In genomic region chrX:148422531-148422930, GRCh38 we compare ENCODE assay signal across 19 cellular contexts.
A peak's percentile ranks its signal among the peaks of the same experiment; 100 is the strongest.
DNase-seq lines count a peak whose midpoint lies in the region; TF ChIP-seq lines count a peak whose summit lies in the region.
"Had no signal": no experiment of that assay in that cellular context is flagged by ENCODE, and none has a peak within 500 bp of the region (broad histone marks: within the 10 kb centered on the region; RNA-seq: fewer than 3 reads in every experiment).

No MANE protein-coding gene starts in this region.

- no peak overlapping the region for H3K9ac ChIP-seq in mammary epithelial cell (ENCODE audit: insufficient read depth, low read length)

- peaks cover 6% of the 10 kb centered on the region for H3K4me1 ChIP-seq in mammary epithelial cell (ENCODE audit: insufficient read depth, low read length)
- H3K4me1 ChIP-seq: SJSA1 had no signal

- no peaks in the 10 kb centered on the region for H3K79me2 ChIP-seq in mammary epithelial cell (ENCODE audit: insufficient read depth, low read length)

- no peak overlapping the region for H3K27ac ChIP-seq in mammary epithelial cell (ENCODE audit: insufficient read depth, low read depth, low read length)
- H3K27ac ChIP-seq: 22Rv1, RWPE1, SJSA1 had no signal

- H3K36me3 ChIP-seq in mammary epithelial cell (ENCODE audit: insufficient read depth, low read length) = no peaks in the 10 kb centered on the region
- H3K36me3 ChIP-seq: SJSA1 had no signal

- TF ChIP-seq CTCF in mammary epithelial cell (conservative IDR thresholded peaks at IDR 0.05 in 1 of 2, IDR thresholded peaks at IDR 0.05 in 1 of 2; ENCODE audit: extremely low read depth in 1 of 2, insufficient read depth in 1 of 2, low read depth in 1 of 2, low read length in 2 of 2) = no peak

- WGBS in mammary epithelial cell (ENCODE audit: low coverage, missing lambda C conversion rate) = 37% methylated on average over 4 of the region's 4 CpGs

- in situ Hi-C loops in mammary epithelial cell (cut with MboI; ENCODE audit: low sequenced_read_pairs in 2 of 2) = no loop called here

- CTCF ChIA-PET in mammary epithelial cell (lab: Charles Lee; ENCODE audit: low non-redundant PET) = no interaction called here
- CTCF ChIA-PET in HEK293T (lab: Yijun Ruan, JAX) = no interaction called here

- dilution Hi-C loops in mammary epithelial cell (cut with HindIII; ENCODE audit: low sequenced_read_pairs) = no loop called here

- POLR2A ChIA-PET in HEK293T (lab: Yijun Ruan, JAX) = no interaction called here

- H3K4me2 ChIP-seq in mammary epithelial cell (ENCODE audit: insufficient read depth, low read depth, low read length) = no peak overlapping the region

- peaks cover 2% of the 10 kb centered on the region for H3K9me3 ChIP-seq in mammary epithelial cell (replicated peaks; ENCODE audit: insufficient read depth, low read length)
- H3K9me3 ChIP-seq: SJSA1 had no signal

- no peaks in the 10 kb centered on the region for H4K20me1 ChIP-seq in mammary epithelial cell (ENCODE audit: insufficient read depth, low read length)

- BruUV-seq in mammary epithelial cell (replicated peaks; lab: Mats Ljungman, UMichigan) = no TSS peak

- no peak overlapping the region for H2AFZ ChIP-seq in mammary epithelial cell (ENCODE audit: low read depth, low read length)

- intact Hi-C loops in mammary epithelial cell (cut with micrococcal nuclease) = no loop called here

- H3K4me3 ChIP-seq in mammary epithelial cell (replicated peaks in 1 of 3; ENCODE audit: insufficient read depth in 1 of 3, low read depth in 2 of 3, low read length in 3 of 3) = no peak overlapping the region
- H3K4me3 ChIP-seq: SJSA1 had no signal

- peak; percentile 1 to 5 for DNase-seq in NCI-H524 (lab: John Stamatoyannopoulos, UW)
- no peak for DNase-seq in NCI-H524 treated with DMSO at 0.1 percent for 48 hours (lab: John Stamatoyannopoulos, UW)
- DNase-seq in HT1080 (ENCODE audit: low read depth) = peak; percentile 75
- peak; percentile 83 for DNase-seq in mammary epithelial cell
- peak; percentile 81 for DNase-seq in myocyte (ENCODE audit: low read depth)
- DNase-seq in iPS-NIHi7 (ENCODE audit: extremely low spot score) = no peak
- no peak for DNase-seq in HEK293T (ENCODE audit: extremely low spot score)
- no peak for DNase-seq in amygdala (lab: John Stamatoyannopoulos, UW)
- DNase-seq: C1 segment of cervical spinal cord, DMS 273 treated with DMSO at 0.1 percent for 48 hours, GF-D8, HFFc6, NCI-H187 treated with DMSO at 0.1 percent for 48 hours, NCI-H2171, NCI-H446, NCI-H774 had no signal

- H3K27me3 ChIP-seq in mammary epithelial cell (ENCODE audit: insufficient read depth, low read length) = no peaks in the 10 kb centered on the region
- H3K27me3 ChIP-seq: SJSA1 had no signal

TF ChIP-seq in HEK293T, 16 proteins besides CTCF, POLR2A, EP300 and RAD21:
- TF ChIP-seq NFRKB (IDR thresholded peaks at IDR 0.05) (no peak), ELF4 (IDR thresholded peaks at IDR 0.05) (no peak), FOXK2 (IDR thresholded peaks at IDR 0.05) (no peak), SP1 (IDR thresholded peaks at IDR 0.05) (no peak), ARNT (IDR thresholded peaks at IDR 0.05) (no peak), ZNF384 (IDR thresholded peaks at IDR 0.05) (no peak), FOXA1 (IDR thresholded peaks at IDR 0.05) (no peak), LEF1 (IDR thresholded peaks at IDR 0.05; ENCODE audit: borderline replicate concordance) (no peak), TARDBP (IDR thresholded peaks at IDR 0.05) (no peak), L3MBTL2 (conservative IDR thresholded peaks at IDR 0.05) (no peak), BHLHE40 (IDR thresholded peaks at IDR 0.05; ENCODE audit: borderline replicate concordance) (no peak), SUZ12 (IDR thresholded peaks at IDR 0.05) (no peak), CTBP1 (IDR thresholded peaks at IDR 0.05; ENCODE audit: borderline replicate concordance) (no peak), HDGF (IDR thresholded peaks at IDR 0.05; ENCODE audit: borderline replicate concordance) (no peak), FOXM1 (IDR thresholded peaks at IDR 0.05; ENCODE audit: borderline replicate concordance) (no peak)
- TF ChIP-seq, protein P1, sequence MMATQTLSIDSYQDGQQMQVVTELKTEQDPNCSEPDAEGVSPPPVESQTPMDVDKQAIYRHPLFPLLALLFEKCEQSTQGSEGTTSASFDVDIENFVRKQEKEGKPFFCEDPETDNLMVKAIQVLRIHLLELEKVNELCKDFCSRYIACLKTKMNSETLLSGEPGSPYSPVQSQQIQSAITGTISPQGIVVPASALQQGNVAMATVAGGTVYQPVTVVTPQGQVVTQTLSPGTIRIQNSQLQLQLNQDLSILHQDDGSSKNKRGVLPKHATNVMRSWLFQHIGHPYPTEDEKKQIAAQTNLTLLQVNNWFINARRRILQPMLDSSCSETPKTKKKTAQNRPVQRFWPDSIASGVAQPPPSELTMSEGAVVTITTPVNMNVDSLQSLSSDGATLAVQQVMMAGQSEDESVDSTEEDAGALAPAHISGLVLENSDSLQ (IDR thresholded peaks at IDR 0.05) = no peak
TF ChIP-seq in HEK293T: peak in this region for 0.

Comparison
In these comparisons a context has a peak if more than half of its experiments do, and no peak if none do; other contexts are left out.
1. DNase-seq: peak in NCI-H524 (2 of 2), HT1080 (single experiment), mammary epithelial cell (single experiment) and myocyte (single experiment); none in NCI-H524 treated with DMSO at 0.1 percent for 48 hours (single experiment), iPS-NIHi7 (single experiment), HEK293T (single experiment) and amygdala (0 of 56).